In the genomic region with DNA sequence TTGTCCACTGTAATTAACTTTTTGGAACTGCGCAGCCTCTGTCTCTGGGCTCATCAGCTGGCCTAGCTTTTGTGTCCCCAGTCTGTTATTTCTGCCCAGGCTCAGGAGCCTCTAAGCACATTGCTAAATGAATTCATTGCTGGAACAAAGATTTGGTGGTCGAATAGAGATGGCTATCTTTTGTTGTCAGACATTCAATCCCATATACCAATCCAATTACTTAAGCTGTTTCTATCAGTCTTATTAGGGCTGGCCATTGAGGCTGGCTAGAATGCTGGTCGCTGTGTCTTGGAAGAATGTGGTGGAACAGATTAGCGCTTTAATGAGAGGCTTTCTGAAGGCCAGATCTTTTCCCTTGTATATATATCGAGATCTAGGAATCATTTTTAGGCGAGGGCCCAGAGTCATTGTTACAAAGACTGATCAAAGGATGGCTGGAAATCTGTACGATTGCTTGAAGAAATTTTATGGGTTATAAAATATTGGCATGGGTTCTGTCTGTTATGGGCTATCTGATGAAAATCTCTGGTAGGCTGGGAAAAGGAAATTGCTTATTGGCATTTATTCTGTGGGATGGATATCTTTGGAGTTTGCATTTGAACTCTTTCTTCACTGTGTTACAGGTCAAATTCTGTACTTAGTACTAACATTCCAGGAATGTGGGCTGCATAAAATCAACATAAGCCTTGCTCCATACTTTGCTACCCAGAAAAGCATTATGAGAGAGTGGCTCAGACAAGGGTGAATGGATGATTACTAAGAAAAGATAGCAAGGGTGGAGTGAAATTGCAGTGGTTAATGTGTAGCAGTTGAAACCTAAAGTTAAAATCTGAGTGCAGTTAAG, we compare ENCODE assay signal across 16 cellular contexts. TPM values are rescaled to one million over a fixed set of nuclear protein-coding genes. Genes with fewer than 3 reads are reported as not detected.
DNase-seq lines count a peak whose midpoint lies in the region; ATAC-seq, FAIRE-seq and TF ChIP-seq lines count a peak whose summit lies in the region.
"Had no signal": no experiment of that assay in that cellular context is flagged by ENCODE, and none has a peak within 500 bp of the region (broad histone marks: within the 10 kb centered on the region; RNA-seq: fewer than 3 reads in every experiment).

No MANE protein-coding gene starts in this region.

- in situ Hi-C loops in transverse colon (cut with MboI; ENCODE audit: low pct_ligation_motif_present in 1 of 4, low pct_unique_long_range_greater_than_20kb in 1 of 4, low sequenced_read_pairs in 3 of 4): no loop called here

- H3K9me3 ChIP-seq in transverse colon (no peaks in the 10 kb centered on the region), upper lobe of left lung (no peaks in the 10 kb centered on the region)

- H3K4me1 ChIP-seq in transverse colon (peaks cover 0 to 30% (median 16%) of the 10 kb centered on the region in 4 donors), upper lobe of left lung (peaks cover 0 to 6% (median 2%) of the 10 kb centered on the region in 4 donors)

- 42 to 56% methylated on average over 5 to 7 of the region's 7 CpGs for WGBS in transverse colon (ENCODE audit: low coverage in 1 of 2), 2 donors
- WGBS in upper lobe of left lung, 2 donors: 80 to 85% methylated on average over 7 of the region's 7 CpGs

- H3K4me3 ChIP-seq in bronchial epithelial cell (ENCODE audit: low read depth, low read length): no peak overlapping the region
- H3K4me3 ChIP-seq in transverse colon: no peak overlapping the region
- H3K4me3 ChIP-seq in upper lobe of left lung: no peak overlapping the region
- H3K4me3 ChIP-seq: GM23338, SK-N-MC had no signal

- FAIRE-seq in bronchial epithelial cell (lab: Jason Lieb, UNC): peak; percentile 62

- H3K27me3 ChIP-seq in bronchial epithelial cell (ENCODE audit: control insufficient read depth, insufficient read depth, low read length): no peaks in the 10 kb centered on the region
- H3K27me3 ChIP-seq in transverse colon: no peaks in the 10 kb centered on the region
- H3K27me3 ChIP-seq in upper lobe of left lung: no peaks in the 10 kb centered on the region

- DNase-seq in HT1080 (ENCODE audit: low read depth): peak; percentile 23
- peak; percentile 77 for DNase-seq in bronchial epithelial cell (ENCODE audit: low read depth)
- peak; percentile 81 for DNase-seq in kidney tubule cell (ENCODE audit: low spot score)
- no peak for DNase-seq in transverse colon
- no peak for DNase-seq in activated T-cell treated with anti-CD3 and anti-CD28 coated beads, Interleukin-2, amount 50 U/mL, for 1 hour
- DNase-seq in upper lobe of left lung: no peak
- DNase-seq in SKM-1 (lab: John Stamatoyannopoulos, UW; ENCODE audit: unreplicated experiment): no peak
- DNase-seq: activated CD4-positive, alpha-beta T cell treated with anti-CD3 and anti-CD28 coated beads, Interleukin-2, amount 50 U/mL, for 1 hour; activated naive CD4-positive, alpha-beta T cell treated with anti-CD3 and anti-CD28 coated beads, Interleukin-2, amount 50 U/mL, for 16 hours; islet precursor cell; NCI-H526; posterior cingulate gyrus; trophoblast cell had no signal

- TF ChIP-seq EP300 in transverse colon (IDR thresholded peaks at IDR 0.05; ENCODE audit: low read depth): no peak
- TF ChIP-seq EP300 in upper lobe of left lung (IDR thresholded peaks at IDR 0.05): no peak

- ATAC-seq in upper lobe of left lung (ENCODE audit: low FRiP score in 2 of 2) (no peak), GM19397 (IDR thresholded peaks at IDR 0.05; ENCODE audit: unreplicated experiment) (no peak)
- ATAC-seq: GM23338 had no signal

- H3K27ac ChIP-seq in transverse colon (peak overlapping the region; percentile 63 to 70 (median 66)), upper lobe of left lung (no peak overlapping the region)
- H3K27ac ChIP-seq: SK-N-MC had no signal

- intact Hi-C loops in transverse colon (cut with DNase I; ENCODE audit: low total_unique reads): no loop called here

- TF ChIP-seq POLR2A in transverse colon (IDR thresholded peaks at IDR 0.05) (no peak), upper lobe of left lung (IDR thresholded peaks at IDR 0.05) (no peak)

- H3K36me3 ChIP-seq in bronchial epithelial cell (ENCODE audit: control insufficient read depth, insufficient read depth, low read length): no peaks in the 10 kb centered on the region
- H3K36me3 ChIP-seq in transverse colon: no peaks in the 10 kb centered on the region
- no peaks in the 10 kb centered on the region for H3K36me3 ChIP-seq in upper lobe of left lung

- TF ChIP-seq CTCF in bronchial epithelial cell (IDR thresholded peaks at IDR 0.05; ENCODE audit: insufficient read depth, low read length, severe bottlenecking) (no peak), transverse colon (IDR thresholded peaks at IDR 0.05) (no peak), upper lobe of left lung (IDR thresholded peaks at IDR 0.05) (no peak)

RNA-seq across cellular contexts. Expression of a gene that starts 34.8 kb away (rescaled TPM):
- 42.8 and 43.6 TPM in 2 replicates for total RNA-seq in HT1080 (2014; rRNA removed; shearing (Covaris generic))
- 21.1 and 27.6 TPM in 2 replicates for polyA plus RNA-seq in HT1080 (2015; cell fraction: cytosol; rRNA removed)
- polyA plus RNA-seq in HT1080 (2015; cell fraction: nucleus; rRNA removed): 194 and 216 TPM in 2 replicates
- total RNA-seq in bronchial epithelial cell (225 and 310 TPM in 2 replicates), transverse colon (100 to 1,000 TPM in 3 of 4 donors, 10 to 100 TPM in 1; 75.0 to 117 (median 109) TPM), upper lobe of left lung (10 to 100 TPM; 37.7 to 57.4 (median 47.0) TPM)

Comparison
In these comparisons a context has a peak if more than half of its experiments do, and no peak if none do; other contexts are left out.
1. DNase-seq: peak in HT1080 (single experiment), bronchial epithelial cell (single experiment) and kidney tubule cell (single experiment); none in transverse colon (single experiment), activated T-cell treated with anti-CD3 and anti-CD28 coated beads, Interleukin-2, amount 50 U/mL, for 1 hour (single experiment), upper lobe of left lung (0 of 2) and SKM-1 (single experiment).
2. H3K27ac ChIP-seq: peak in transverse colon (4 of 4); none in upper lobe of left lung (0 of 4).